Comparison of ENCODE assay signal across 2 cellular contexts in genomic region chr15:88630141-88630721, GRCh38.
A peak's percentile ranks its signal among the peaks of the same experiment; 100 is the strongest.
TF ChIP-seq lines count a peak whose summit lies in the region.

No MANE protein-coding gene starts in this region.

TF ChIP-seq in HEK293, 187 proteins besides CTCF, POLR2A, EP300 and RAD21:
- TF ChIP-seq WT1 (tag by site-specific recombination; IDR thresholded peaks at IDR 0.05) (peak; percentile 20; the same call in 1 of the 2 replicates), ZNF10 (tag by site-specific recombination; IDR thresholded peaks at IDR 0.05) (no peak; the same call in 1 of the 2 replicates), ZBTB8A (tag by site-specific recombination; IDR thresholded peaks at IDR 0.05) (no peak), GLIS1 (tag by site-specific recombination; IDR thresholded peaks at IDR 0.05) (peak; percentile 66), ZBTB1 (tag by site-specific recombination; IDR thresholded peaks at IDR 0.05) (no peak), SP7 (tag by site-specific recombination; IDR thresholded peaks at IDR 0.05) (peak; percentile 34; the same call in 1 of the 2 replicates), ZIC2 (tag by site-specific recombination; IDR thresholded peaks at IDR 0.05) (peak; percentile 98), ZBTB6 (tag by site-specific recombination; IDR thresholded peaks at IDR 0.05) (no peak)
TF ChIP-seq in HEK293: peak in this region for 4.

TF ChIP-seq in GM12878, 131 proteins besides CTCF, POLR2A, EP300 and RAD21:
- TF ChIP-seq ZSCAN29 (IDR thresholded peaks at IDR 0.05) (no peak), RAD51 (IDR thresholded peaks at IDR 0.05) (no peak), BMI1 (IDR thresholded peaks at IDR 0.05; ENCODE audit: borderline replicate concordance) (no peak), BACH1 (IDR thresholded peaks at IDR 0.05; ENCODE audit: borderline replicate concordance) (no peak), ZNF207 (IDR thresholded peaks at IDR 0.05; ENCODE audit: borderline replicate concordance) (no peak), TBL1XR1 (IDR thresholded peaks at IDR 0.05; ENCODE audit: low read depth, low read length) (no peak), RELB (IDR thresholded peaks at IDR 0.05; ENCODE audit: low read depth) (no peak), NBN (IDR thresholded peaks at IDR 0.05) (no peak), NRF1 (conservative IDR thresholded peaks at IDR 0.05; ENCODE audit: low read depth, low read length) (no peak), NFIC (IDR thresholded peaks at IDR 0.05; ENCODE audit: low read depth, low read length) (no peak), BRCA1 (IDR thresholded peaks at IDR 0.05; ENCODE audit: low read depth, low read length) (no peak), CBFB (IDR thresholded peaks at IDR 0.05; ENCODE audit: low read depth) (no peak), MTA2 (IDR thresholded peaks at IDR 0.05; ENCODE audit: low read depth) (no peak), MLLT1 (IDR thresholded peaks at IDR 0.05) (no peak)
